In genomic region chr14:99990268-99991170, GRCh38 we compare ENCODE assay signal across 22 cellular contexts.
A peak's percentile ranks its signal among the peaks of the same experiment; 100 is the strongest.
DNase-seq lines count a peak whose midpoint lies in the region; ATAC-seq, FAIRE-seq and TF ChIP-seq lines count a peak whose summit lies in the region.
"Had no signal": no experiment of that assay in that cellular context is flagged by ENCODE, and none has a peak within 500 bp of the region (broad histone marks: within the 10 kb centered on the region; RNA-seq: fewer than 3 reads in every experiment).

No MANE protein-coding gene starts in this region.

- no peak overlapping the region for H2AFZ ChIP-seq in mammary epithelial cell (ENCODE audit: low read depth, low read length)
- H2AFZ ChIP-seq in K562 (ENCODE audit: low read depth, low read length): no peak overlapping the region

- H3K9ac ChIP-seq in mammary epithelial cell (ENCODE audit: insufficient read depth, low read length) (no peak overlapping the region), K562 (ENCODE audit: insufficient read depth in 1 of 2, low read depth in 2 of 2, low read length in 2 of 2) (no peak overlapping the region)

- no peaks in the 10 kb centered on the region for H3K9me3 ChIP-seq in mammary epithelial cell (replicated peaks; ENCODE audit: insufficient read depth, low read length)
- H3K9me3 ChIP-seq in K562 (replicated peaks; ENCODE audit: control insufficient read depth, insufficient read depth, low read depth, low read length): no peaks in the 10 kb centered on the region
- no peaks in the 10 kb centered on the region for H3K9me3 ChIP-seq in left lung

- H3K4me1 ChIP-seq in mammary epithelial cell (ENCODE audit: insufficient read depth, low read length): no peaks in the 10 kb centered on the region
- no peaks in the 10 kb centered on the region for H3K4me1 ChIP-seq in K562 (replicated peaks in 1 of 2; ENCODE audit: control insufficient read depth in 2 of 2, insufficient read depth in 2 of 2, low read length in 2 of 2)
- peaks cover 0 to 5% of the 10 kb centered on the region in 2 donors for H3K4me1 ChIP-seq in left lung
- H3K4me1 ChIP-seq: A549 had no signal

- POLR2A ChIA-PET in MCF 10A (lab: Yijun Ruan, JAX): interaction anchor here (0.7 to 1.0 kb wide), 4 partner anchors 14 to 319 kb away, joined by 3 to 4 read pairs (median 3); no protein-coding TSS in a partner anchor
- POLR2A ChIA-PET in K562 (lab: Yijun Ruan, JAX): no interaction called here

- no peak for TF ChIP-seq RAD21 in K562 (CRISPR knock-in tag; conservative IDR thresholded peaks at IDR 0.05 in 1 of 2, IDR thresholded peaks at IDR 0.05 in 1 of 2)

- no peak overlapping the region for H3K4me2 ChIP-seq in mammary epithelial cell (ENCODE audit: insufficient read depth, low read depth, low read length)
- H3K4me2 ChIP-seq in K562 (ENCODE audit: insufficient read depth, low read length): no peak overlapping the region
- H3K4me2 ChIP-seq: A549 had no signal

- H3K79me2 ChIP-seq in mammary epithelial cell (ENCODE audit: insufficient read depth, low read length) (peaks cover 19% of the 10 kb centered on the region), K562 (ENCODE audit: control insufficient read depth, insufficient read depth, low read length) (peaks cover 8% of the 10 kb centered on the region; the same call in 2 of the 3 replicates)

- no peak overlapping the region for H3K4me3 Mint-ChIP-seq in MCF 10A (ENCODE audit: unreplicated experiment)
- H3K4me3 Mint-ChIP-seq: CD4-positive, alpha-beta memory T cell; HFFc6; IgD-negative memory B cell had no signal

- no peaks in the 10 kb centered on the region for H3K27me3 Mint-ChIP-seq in MCF 10A (ENCODE audit: insufficient read depth, unreplicated experiment)

- TF ChIP-seq CTCF in MCF 10A (IDR thresholded peaks at IDR 0.05; ENCODE audit: unreplicated experiment) (no peak), mammary epithelial cell (conservative IDR thresholded peaks at IDR 0.05 in 1 of 2, IDR thresholded peaks at IDR 0.05 in 1 of 2; ENCODE audit: extremely low read depth in 1 of 2, insufficient read depth in 1 of 2, low read depth in 1 of 2, low read length in 2 of 2) (no peak), K562 (IDR thresholded peaks at IDR 0.05 in 2 of 3, conservative IDR thresholded peaks at IDR 0.05 in 1 of 3; ENCODE audit: insufficient read depth in 2 of 3, low read depth in 1 of 3, low read length in 3 of 3) (no peak), left lung (IDR thresholded peaks at IDR 0.05) (no peak)

- no peak for TF ChIP-seq POLR2A in K562 (conservative IDR thresholded peaks at IDR 0.05)

- no peaks in the 10 kb centered on the region for H4K20me1 ChIP-seq in mammary epithelial cell (ENCODE audit: insufficient read depth, low read length)
- H4K20me1 ChIP-seq in K562 (replicated peaks; ENCODE audit: control insufficient read depth, insufficient read depth, low read length): no peaks in the 10 kb centered on the region

- H3K4me1 Mint-ChIP-seq in MCF 10A (ENCODE audit: insufficient read depth, unreplicated experiment): peaks cover 12% of the 10 kb centered on the region
- H3K4me1 Mint-ChIP-seq: CD4-positive, alpha-beta memory T cell had no signal

- H3K4me3 ChIP-seq in mammary epithelial cell (replicated peaks in 1 of 3; ENCODE audit: insufficient read depth in 1 of 3, low read depth in 2 of 3, low read length in 3 of 3): no peak overlapping the region
- H3K4me3 ChIP-seq in K562: no peak overlapping the region
- H3K4me3 ChIP-seq in left lung: no peak overlapping the region
- H3K4me3 ChIP-seq: A549, GM12878 had no signal

- H3K9me3 Mint-ChIP-seq in MCF 10A (ENCODE audit: unreplicated experiment): peaks cover 7% of the 10 kb centered on the region
- H3K9me3 Mint-ChIP-seq: HFFc6 had no signal

- H3K27me3 ChIP-seq in mammary epithelial cell (ENCODE audit: insufficient read depth, low read length) (no peaks in the 10 kb centered on the region), K562 (ENCODE audit: control insufficient read depth in 2 of 2, insufficient read depth in 2 of 2, low read length in 2 of 2) (no peaks in the 10 kb centered on the region), left lung (no peaks in the 10 kb centered on the region)

- H3K27ac ChIP-seq in mammary epithelial cell (ENCODE audit: insufficient read depth, low read depth, low read length): no peak overlapping the region
- no peak overlapping the region for H3K27ac ChIP-seq in K562 (ENCODE audit: extremely low read depth, low read depth, low read length)
- no peak overlapping the region for H3K27ac ChIP-seq in left lung
- H3K27ac ChIP-seq: 22Rv1, A549, C4-2B had no signal

- DNase-seq in MCF 10A (ENCODE audit: unreplicated experiment) (no peak), mammary epithelial cell (no peak), K562 (ENCODE audit: extremely low read depth in 1 of 4, low spot score in 3 of 4) (no peak), left lung (no peak), superior temporal gyrus (ENCODE audit: extremely low spot score) (peak; percentile 25), LoVo (ENCODE audit: low spot score) (no peak), NCI-H2227 treated with DMSO at 0.1 percent for 48 hours (lab: John Stamatoyannopoulos, UW) (no peak)
- DNase-seq: AML-193; CD4-positive, alpha-beta memory T cell; DMS153; DMS79 treated with DMSO at 0.1 percent for 48 hours; EL; HCEC 1CT; HFFc6 had no signal

- H3K9me1 ChIP-seq in K562 (ENCODE audit: control insufficient read depth, insufficient read depth, low read length): no peaks in the 10 kb centered on the region

- CTCF ChIA-PET in MCF 10A (lab: Yijun Ruan, JAX) (interaction anchor here (0.6 to 1.3 kb wide), 2 partner anchors 117 to 203 kb away, joined by 3 to 6 read pairs; no protein-coding TSS in a partner anchor), mammary epithelial cell (lab: Charles Lee; ENCODE audit: low non-redundant PET) (no interaction called here), K562 (lab: Yijun Ruan, JAX; ENCODE audit: low intra/inter-chr PET ratio) (no interaction called here)

- peaks cover 4% of the 10 kb centered on the region for H3K36me3 Mint-ChIP-seq in MCF 10A (ENCODE audit: insufficient read depth, unreplicated experiment)
- H3K36me3 Mint-ChIP-seq: CD4-positive, alpha-beta memory T cell had no signal

- no peak for TF ChIP-seq EP300 in K562 (IDR thresholded peaks at IDR 0.05; ENCODE audit: low read length)

- intact Hi-C loops in MCF 10A (cut with micrococcal nuclease) (no loop called here), mammary epithelial cell (cut with micrococcal nuclease) (no loop called here), K562 (cut with micrococcal nuclease) (no loop called here), left lung (cut with DNase I) (no loop called here)

- in situ Hi-C loops in mammary epithelial cell (cut with MboI; ENCODE audit: low sequenced_read_pairs in 2 of 2) (no loop called here), K562 (cut with MboI) (no loop called here)

- peak; percentile 59; the same call in 2 of the 3 replicates for ATAC-seq in K562
- ATAC-seq in left lung: peak; percentile 24
- no peak for ATAC-seq in GM21737 (IDR thresholded peaks at IDR 0.05; ENCODE audit: unreplicated experiment)
- ATAC-seq: A549, GM12878 had no signal

- 77% methylated on average over 7 of the region's 7 CpGs for WGBS in mammary epithelial cell (ENCODE audit: low coverage, missing lambda C conversion rate)
- 64% methylated on average over 7 of the region's 7 CpGs for WGBS in K562 (ENCODE audit: insufficient coverage, low coverage, missing lambda C conversion rate)

- no TSS peak for BruUV-seq in MCF 10A (replicated peaks; lab: Mats Ljungman, UMichigan)
- BruUV-seq in mammary epithelial cell (replicated peaks; lab: Mats Ljungman, UMichigan): no TSS peak
- BruUV-seq in K562 (replicated peaks; lab: Mats Ljungman, UMichigan): no TSS peak

- dilution Hi-C loops in mammary epithelial cell (cut with HindIII; ENCODE audit: low sequenced_read_pairs): loop anchor here (5.0 kb wide), 1 partner anchor 37 kb away; no protein-coding TSS in a partner anchor

- H3K27ac Mint-ChIP-seq in MCF 10A (ENCODE audit: low read depth, unreplicated experiment): peak overlapping the region; percentile 34
- H3K27ac Mint-ChIP-seq: CD4-positive, alpha-beta memory T cell; HFFc6; IgD-negative memory B cell had no signal

- H3K36me3 ChIP-seq in mammary epithelial cell (ENCODE audit: insufficient read depth, low read length): no peaks in the 10 kb centered on the region
- no peaks in the 10 kb centered on the region for H3K36me3 ChIP-seq in K562 (ENCODE audit: control insufficient read depth, insufficient read depth, low read length)
- no peaks in the 10 kb centered on the region for H3K36me3 ChIP-seq in left lung

- FAIRE-seq in K562 (lab: Jason Lieb, UNC): no peak
- FAIRE-seq: GM12878, H54, HTR-8/SVneo had no signal

TF ChIP-seq in K562, 482 proteins besides CTCF, POLR2A, EP300 and RAD21 (continues in another document):
- no peak for TF ChIP-seq CUX1 (CRISPR knock-in tag; IDR thresholded peaks at IDR 0.05)
